ENCODE assay signal across 1 cellular context in genomic region chr21:38250991-38251418, GRCh38.
TF ChIP-seq lines count a peak whose summit lies in the region.

No MANE protein-coding gene starts in this region.

TF ChIP-seq in GM23338, 12 proteins besides CTCF, POLR2A, EP300 and RAD21 (continued from another document):
- TF ChIP-seq, protein P1, sequence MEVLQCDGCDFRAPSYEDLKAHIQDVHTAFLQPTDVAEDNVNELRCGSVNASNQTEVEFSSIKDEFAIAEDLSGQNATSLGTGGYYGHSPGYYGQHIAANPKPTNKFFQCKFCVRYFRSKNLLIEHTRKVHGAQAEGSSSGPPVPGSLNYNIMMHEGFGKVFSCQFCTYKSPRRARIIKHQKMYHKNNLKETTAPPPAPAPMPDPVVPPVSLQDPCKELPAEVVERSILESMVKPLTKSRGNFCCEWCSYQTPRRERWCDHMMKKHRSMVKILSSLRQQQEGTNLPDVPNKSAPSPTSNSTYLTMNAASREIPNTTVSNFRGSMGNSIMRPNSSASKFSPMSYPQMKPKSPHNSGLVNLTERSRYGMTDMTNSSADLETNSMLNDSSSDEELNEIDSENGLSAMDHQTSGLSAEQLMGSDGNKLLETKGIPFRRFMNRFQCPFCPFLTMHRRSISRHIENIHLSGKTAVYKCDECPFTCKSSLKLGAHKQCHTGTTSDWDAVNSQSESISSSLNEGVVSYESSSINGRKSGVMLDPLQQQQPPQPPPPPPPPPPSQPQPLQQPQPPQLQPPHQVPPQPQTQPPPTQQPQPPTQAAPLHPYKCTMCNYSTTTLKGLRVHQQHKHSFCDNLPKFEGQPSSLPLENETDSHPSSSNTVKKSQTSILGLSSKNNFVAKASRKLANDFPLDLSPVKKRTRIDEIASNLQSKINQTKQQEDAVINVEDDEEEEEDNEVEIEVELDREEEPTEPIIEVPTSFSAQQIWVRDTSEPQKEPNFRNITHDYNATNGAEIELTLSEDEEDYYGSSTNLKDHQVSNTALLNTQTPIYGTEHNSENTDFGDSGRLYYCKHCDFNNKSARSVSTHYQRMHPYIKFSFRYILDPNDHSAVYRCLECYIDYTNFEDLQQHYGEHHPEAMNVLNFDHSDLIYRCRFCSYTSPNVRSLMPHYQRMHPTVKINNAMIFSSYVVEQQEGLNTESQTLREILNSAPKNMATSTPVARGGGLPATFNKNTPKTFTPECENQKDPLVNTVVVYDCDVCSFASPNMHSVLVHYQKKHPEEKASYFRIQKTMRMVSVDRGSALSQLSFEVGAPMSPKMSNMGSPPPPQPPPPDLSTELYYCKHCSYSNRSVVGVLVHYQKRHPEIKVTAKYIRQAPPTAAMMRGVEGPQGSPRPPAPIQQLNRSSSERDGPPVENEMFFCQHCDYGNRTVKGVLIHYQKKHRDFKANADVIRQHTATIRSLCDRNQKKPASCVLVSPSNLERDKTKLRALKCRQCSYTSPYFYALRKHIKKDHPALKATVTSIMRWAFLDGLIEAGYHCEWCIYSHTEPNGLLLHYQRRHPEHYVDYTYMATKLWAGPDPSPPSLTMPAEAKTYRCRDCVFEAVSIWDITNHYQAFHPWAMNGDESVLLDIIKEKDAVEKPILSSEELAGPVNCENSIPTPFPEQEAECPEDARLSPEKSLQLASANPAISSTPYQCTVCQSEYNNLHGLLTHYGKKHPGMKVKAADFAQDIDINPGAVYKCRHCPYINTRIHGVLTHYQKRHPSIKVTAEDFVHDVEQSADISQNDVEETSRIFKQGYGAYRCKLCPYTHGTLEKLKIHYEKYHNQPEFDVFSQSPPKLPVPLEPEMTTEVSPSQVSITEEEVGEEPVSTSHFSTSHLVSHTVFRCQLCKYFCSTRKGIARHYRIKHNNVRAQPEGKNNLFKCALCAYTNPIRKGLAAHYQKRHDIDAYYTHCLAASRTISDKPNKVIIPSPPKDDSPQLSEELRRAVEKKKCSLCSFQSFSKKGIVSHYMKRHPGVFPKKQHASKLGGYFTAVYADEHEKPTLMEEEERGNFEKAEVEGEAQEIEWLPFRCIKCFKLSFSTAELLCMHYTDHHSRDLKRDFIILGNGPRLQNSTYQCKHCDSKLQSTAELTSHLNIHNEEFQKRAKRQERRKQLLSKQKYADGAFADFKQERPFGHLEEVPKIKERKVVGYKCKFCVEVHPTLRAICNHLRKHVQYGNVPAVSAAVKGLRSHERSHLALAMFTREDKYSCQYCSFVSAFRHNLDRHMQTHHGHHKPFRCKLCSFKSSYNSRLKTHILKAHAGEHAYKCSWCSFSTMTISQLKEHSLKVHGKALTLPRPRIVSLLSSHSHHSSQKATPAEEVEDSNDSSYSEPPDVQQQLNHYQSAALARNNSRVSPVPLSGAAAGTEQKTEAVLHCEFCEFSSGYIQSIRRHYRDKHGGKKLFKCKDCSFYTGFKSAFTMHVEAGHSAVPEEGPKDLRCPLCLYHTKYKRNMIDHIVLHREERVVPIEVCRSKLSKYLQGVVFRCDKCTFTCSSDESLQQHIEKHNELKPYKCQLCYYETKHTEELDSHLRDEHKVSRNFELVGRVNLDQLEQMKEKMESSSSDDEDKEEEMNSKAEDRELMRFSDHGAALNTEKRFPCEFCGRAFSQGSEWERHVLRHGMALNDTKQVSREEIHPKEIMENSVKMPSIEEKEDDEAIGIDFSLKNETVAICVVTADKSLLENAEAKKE (CRISPR knock-in tag; IDR thresholded peaks at IDR 0.05): no peak
- TF ChIP-seq EZH2 (IDR thresholded peaks at IDR 0.05; ENCODE audit: low read depth, unreplicated experiment) (no peak), ZNF331 (CRISPR knock-in tag; IDR thresholded peaks at IDR 0.05; ENCODE audit: low read depth) (no peak), JUNB (IDR thresholded peaks at IDR 0.05; ENCODE audit: unreplicated experiment) (no peak), EZH2phosphoT487 (IDR thresholded peaks at IDR 0.05; ENCODE audit: unreplicated experiment) (no peak), POLR2AphosphoS5 (IDR thresholded peaks at IDR 0.05; ENCODE audit: low read depth) (no peak), ZNF114 (CRISPR knock-in tag; IDR thresholded peaks at IDR 0.05) (no peak)
